ENCODE assay signal across 9 cellular contexts in the genomic region with DNA sequence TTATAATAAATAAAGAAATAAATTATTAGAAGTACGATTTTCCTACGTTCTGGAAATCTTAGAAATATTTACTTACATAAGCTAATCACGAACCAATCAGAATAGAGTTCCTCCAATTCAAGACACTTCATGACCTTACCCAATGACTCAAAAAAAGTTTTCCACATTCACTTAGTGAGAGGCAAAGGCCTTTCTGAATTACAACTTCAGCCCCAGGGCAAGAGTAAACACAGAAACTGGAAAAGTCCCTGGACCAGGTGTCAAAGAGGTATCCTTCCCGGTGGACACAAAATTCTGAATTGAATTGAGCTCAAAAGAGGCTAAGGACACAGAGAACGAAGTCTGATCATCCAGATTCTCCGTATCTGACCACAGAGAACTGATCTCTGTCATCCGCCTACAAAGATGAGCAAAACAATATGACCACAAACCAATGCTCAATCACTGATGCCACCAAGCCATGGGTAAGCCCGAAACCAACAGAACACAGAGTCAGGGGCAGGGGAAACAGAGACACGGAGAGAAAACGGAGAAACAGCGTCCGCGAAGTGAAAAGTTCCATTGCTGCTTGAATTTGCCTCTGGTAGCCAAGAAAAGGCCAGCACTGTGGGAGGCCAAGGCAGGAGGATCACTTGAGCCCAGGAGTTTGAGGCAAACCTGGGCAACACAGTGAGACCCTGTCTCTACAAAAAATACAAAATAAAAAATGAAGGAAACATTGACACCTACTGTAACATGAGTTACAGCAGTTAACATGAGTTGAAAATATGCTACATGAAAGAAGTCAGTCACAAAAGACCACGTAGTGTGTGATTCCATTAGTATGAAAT. TPM values are rescaled to one million over a fixed set of nuclear protein-coding genes. Genes with fewer than 3 reads are reported as not detected.
DNase-seq lines count a peak whose midpoint lies in the region; ATAC-seq and TF ChIP-seq lines count a peak whose summit lies in the region.
"Had no signal": no experiment of that assay in that cellular context is flagged by ENCODE, and none has a peak within 500 bp of the region (broad histone marks: within the 10 kb centered on the region; RNA-seq: fewer than 3 reads in every experiment).

No MANE protein-coding gene starts in this region.

- H4K91ac ChIP-seq in mesenchymal stem cell (ENCODE audit: low read length) = no peak overlapping the region

- no peak overlapping the region for H3K9ac ChIP-seq in mesenchymal stem cell (ENCODE audit: low read length)

- ATAC-seq in GM19023 (IDR thresholded peaks at IDR 0.05; ENCODE audit: unreplicated experiment) (peak; percentile 79), HG03025 (IDR thresholded peaks at IDR 0.05; ENCODE audit: low FRiP score, unreplicated experiment) (peak; percentile 48), GM23338 (no peak)

- H3K27ac ChIP-seq in neutrophil (peak overlapping the region; percentile 100), mesenchymal stem cell (ENCODE audit: low read length, poor library complexity, severe bottlenecking) (no peak overlapping the region), GM23338 (ENCODE audit: low read depth) (no peak overlapping the region)
- H3K27ac ChIP-seq: Peyer's patch had no signal

- H3K4me3 Mint-ChIP-seq in GM23338 = no peak overlapping the region

- peaks cover 13% of the 10 kb centered on the region for H3K36me3 ChIP-seq in neutrophil
- peaks cover 0 to 13% of the 10 kb centered on the region in 2 experiments for H3K36me3 ChIP-seq in mesenchymal stem cell (ENCODE audit: control insufficient read depth in 1 of 2, insufficient read depth in 2 of 2, low read depth in 1 of 2, low read length in 2 of 2)
- no peaks in the 10 kb centered on the region for H3K36me3 ChIP-seq in GM23338 (ENCODE audit: insufficient read depth)
- H3K36me3 ChIP-seq: Peyer's patch had no signal

- no peak overlapping the region for H3K4me2 ChIP-seq in mesenchymal stem cell (ENCODE audit: low read length, poor library complexity, severe bottlenecking)
- H3K4me2 ChIP-seq in GM23338 = no peak overlapping the region

- peak; percentile 32 to 46 for DNase-seq in activated CD4-positive, alpha-beta T cell treated with anti-CD3 and anti-CD28 coated beads, Interleukin-2, amount 50 U/mL, for 4 hours
- no peak for DNase-seq in mesenchymal stem cell
- no peak for DNase-seq in NCI-H1417 treated with DMSO at 0.1 percent for 48 hours (lab: John Stamatoyannopoulos, UW)
- no peak for DNase-seq in OCI-M1 (lab: John Stamatoyannopoulos, UW)
- no peak for DNase-seq in GM23338 (ENCODE audit: low spot score)

- H3K9me3 ChIP-seq in neutrophil (no peaks in the 10 kb centered on the region), mesenchymal stem cell (ENCODE audit: control insufficient read depth, low read length) (no peaks in the 10 kb centered on the region)
- H3K9me3 ChIP-seq: Peyer's patch had no signal

- H3K18ac ChIP-seq in mesenchymal stem cell (ENCODE audit: low read depth in 1 of 2, low read length in 2 of 2) = no peak overlapping the region

- no peak overlapping the region for H2AK5ac ChIP-seq in mesenchymal stem cell (ENCODE audit: low read length, severe bottlenecking)

- peaks cover 35% of the 10 kb centered on the region for H3K79me1 ChIP-seq in mesenchymal stem cell (replicated peaks; ENCODE audit: low read length, poor library complexity, severe bottlenecking)

- H3K79me2 ChIP-seq in GM23338 (replicated peaks; ENCODE audit: insufficient read depth) = peaks cover 89% of the 10 kb centered on the region

- no peak overlapping the region for H2BK5ac ChIP-seq in mesenchymal stem cell (ENCODE audit: low read depth, low read length, poor library complexity, severe bottlenecking)

- no peak overlapping the region for H3K23ac ChIP-seq in mesenchymal stem cell (ENCODE audit: low read length in 2 of 2)

- H3K27me3 ChIP-seq in neutrophil (no peaks in the 10 kb centered on the region), mesenchymal stem cell (ENCODE audit: control insufficient read depth in 1 of 2, insufficient read depth in 1 of 2, low read length in 2 of 2) (no peaks in the 10 kb centered on the region), GM23338 (ENCODE audit: insufficient read depth) (no peaks in the 10 kb centered on the region)
- H3K27me3 ChIP-seq: Peyer's patch had no signal

- no peaks in the 10 kb centered on the region for H3K36me3 Mint-ChIP-seq in GM23338 (ENCODE audit: low read depth)

- H4K20me1 ChIP-seq in GM23338 (replicated peaks; ENCODE audit: insufficient read depth) = no peaks in the 10 kb centered on the region; the same call in 1 of the 2 replicates

- no peak overlapping the region for H3K27ac Mint-ChIP-seq in GM23338

- H3K4ac ChIP-seq in mesenchymal stem cell (ENCODE audit: low read depth in 1 of 2, low read length in 2 of 2) = no peak overlapping the region

- H3K4me1 ChIP-seq in neutrophil (ENCODE audit: control insufficient read depth in 1 of 2, insufficient read depth in 1 of 2, low read depth in 1 of 2, low read length in 1 of 2) = peaks cover 66 to 77% of the 10 kb centered on the region in 2 experiments
- H3K4me1 ChIP-seq in mesenchymal stem cell (ENCODE audit: control insufficient read depth, insufficient read depth, low read depth, low read length) = peaks cover 16% of the 10 kb centered on the region
- H3K4me1 ChIP-seq in GM23338 (ENCODE audit: insufficient read depth) = peaks cover 4% of the 10 kb centered on the region

- WGBS in mesenchymal stem cell = 97% methylated on average over 14 of the region's 14 CpGs

- 0 out of 2 replicates have a peak, but pooled peaks cover 3% of the 10 kb centered on the region for H3F3A ChIP-seq in GM23338 (replicated peaks; ENCODE audit: low read depth)

- no peak overlapping the region for H2AFZ ChIP-seq in mesenchymal stem cell (ENCODE audit: low read depth, low read length)
- H2AFZ ChIP-seq in GM23338 = no peak overlapping the region

- H3K14ac ChIP-seq in mesenchymal stem cell (ENCODE audit: low read length in 2 of 2) = no peak overlapping the region

- H3K9me3 Mint-ChIP-seq in GM23338 = no peaks in the 10 kb centered on the region

- peak overlapping the region in 1 of 2 experiments; percentile 3 for H3K4me3 ChIP-seq in neutrophil (ENCODE audit: low read depth in 1 of 2, low read length in 1 of 2)
- H3K4me3 ChIP-seq in mesenchymal stem cell (ENCODE audit: insufficient read depth in 1 of 2, low read depth in 1 of 2, low read length in 2 of 2) = no peak overlapping the region
- H3K4me3 ChIP-seq in GM23338 = no peak overlapping the region
- H3K4me3 ChIP-seq: Peyer's patch had no signal

- no peak overlapping the region for H2BK120ac ChIP-seq in mesenchymal stem cell (ENCODE audit: low read depth, low read length)

- TF ChIP-seq CTCF in neutrophil (IDR thresholded peaks at IDR 0.05) (no peak), GM23338 (conservative IDR thresholded peaks at IDR 0.05; ENCODE audit: low read depth in 2 of 2) (no peak)

- H3K9me2 ChIP-seq in GM23338 (ENCODE audit: insufficient read depth) = no peaks in the 10 kb centered on the region

- peaks cover 6% of the 10 kb centered on the region for H3K27me3 Mint-ChIP-seq in GM23338 (ENCODE audit: insufficient read depth, low read depth, poor library complexity)

- no peak overlapping the region for H4K8ac ChIP-seq in mesenchymal stem cell (ENCODE audit: low read length)

- H2BK12ac ChIP-seq in mesenchymal stem cell (ENCODE audit: low read length in 2 of 2) = no peak overlapping the region

- peaks cover 16% of the 10 kb centered on the region for H3K4me1 Mint-ChIP-seq in GM23338

- no peak overlapping the region for H2BK15ac ChIP-seq in mesenchymal stem cell (ENCODE audit: low read depth, poor library complexity, severe bottlenecking)

TF ChIP-seq in GM23338, 12 proteins besides CTCF, POLR2A, EP300 and RAD21:
- no peak for TF ChIP-seq NANOG (IDR thresholded peaks at IDR 0.05; ENCODE audit: borderline replicate concordance)
- no peak for TF ChIP-seq ZNF114 (CRISPR knock-in tag; IDR thresholded peaks at IDR 0.05)
- TF ChIP-seq, protein P1, sequence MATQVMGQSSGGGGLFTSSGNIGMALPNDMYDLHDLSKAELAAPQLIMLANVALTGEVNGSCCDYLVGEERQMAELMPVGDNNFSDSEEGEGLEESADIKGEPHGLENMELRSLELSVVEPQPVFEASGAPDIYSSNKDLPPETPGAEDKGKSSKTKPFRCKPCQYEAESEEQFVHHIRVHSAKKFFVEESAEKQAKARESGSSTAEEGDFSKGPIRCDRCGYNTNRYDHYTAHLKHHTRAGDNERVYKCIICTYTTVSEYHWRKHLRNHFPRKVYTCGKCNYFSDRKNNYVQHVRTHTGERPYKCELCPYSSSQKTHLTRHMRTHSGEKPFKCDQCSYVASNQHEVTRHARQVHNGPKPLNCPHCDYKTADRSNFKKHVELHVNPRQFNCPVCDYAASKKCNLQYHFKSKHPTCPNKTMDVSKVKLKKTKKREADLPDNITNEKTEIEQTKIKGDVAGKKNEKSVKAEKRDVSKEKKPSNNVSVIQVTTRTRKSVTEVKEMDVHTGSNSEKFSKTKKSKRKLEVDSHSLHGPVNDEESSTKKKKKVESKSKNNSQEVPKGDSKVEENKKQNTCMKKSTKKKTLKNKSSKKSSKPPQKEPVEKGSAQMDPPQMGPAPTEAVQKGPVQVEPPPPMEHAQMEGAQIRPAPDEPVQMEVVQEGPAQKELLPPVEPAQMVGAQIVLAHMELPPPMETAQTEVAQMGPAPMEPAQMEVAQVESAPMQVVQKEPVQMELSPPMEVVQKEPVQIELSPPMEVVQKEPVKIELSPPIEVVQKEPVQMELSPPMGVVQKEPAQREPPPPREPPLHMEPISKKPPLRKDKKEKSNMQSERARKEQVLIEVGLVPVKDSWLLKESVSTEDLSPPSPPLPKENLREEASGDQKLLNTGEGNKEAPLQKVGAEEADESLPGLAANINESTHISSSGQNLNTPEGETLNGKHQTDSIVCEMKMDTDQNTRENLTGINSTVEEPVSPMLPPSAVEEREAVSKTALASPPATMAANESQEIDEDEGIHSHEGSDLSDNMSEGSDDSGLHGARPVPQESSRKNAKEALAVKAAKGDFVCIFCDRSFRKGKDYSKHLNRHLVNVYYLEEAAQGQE (IDR thresholded peaks at IDR 0.05; ENCODE audit: unreplicated experiment) = no peak
- TF ChIP-seq EZH2 (IDR thresholded peaks at IDR 0.05; ENCODE audit: low read depth, unreplicated experiment) = no peak
- no peak for TF ChIP-seq JUNB (IDR thresholded peaks at IDR 0.05; ENCODE audit: unreplicated experiment)
- TF ChIP-seq ZNF331 (CRISPR knock-in tag; IDR thresholded peaks at IDR 0.05; ENCODE audit: low read depth) = no peak

RNA-seq across cellular contexts. Expression of a gene that starts 6.8 kb away (rescaled TPM):
- polyA plus RNA-seq in mesenchymal stem cell (2013, experiment 1 of 2) = 25.7 TPM
- 25.8 TPM for polyA plus RNA-seq in mesenchymal stem cell (2013, experiment 2 of 2)
- 62.3 and 125 TPM in 2 replicates for total RNA-seq in GM23338 (2014; rRNA removed; shearing (Covaris generic))
- polyA plus RNA-seq in GM23338 (2016; fragmentation: Nextera tagmentation; extraction: Ambion mirVana) = 63.4 and 65.1 TPM in 2 replicates

Comparison
In these comparisons a context has a peak if more than half of its experiments do, and no peak if none do; other contexts are left out.
1. DNase-seq: peak in activated CD4-positive, alpha-beta T cell treated with anti-CD3 and anti-CD28 coated beads, Interleukin-2, amount 50 U/mL, for 4 hours (2 of 2); none in mesenchymal stem cell (single experiment), NCI-H1417 treated with DMSO at 0.1 percent for 48 hours (single experiment), OCI-M1 (single experiment) and GM23338 (single experiment).